6 cellular contexts compared by ENCODE assay signal in genomic region chr4:150713251-150713650, GRCh38.
"Had no signal": no experiment of that assay in that cellular context is flagged by ENCODE, and none has a peak within 500 bp of the region (broad histone marks: within the 10 kb centered on the region; RNA-seq: fewer than 3 reads in every experiment).

No MANE protein-coding gene starts in this region.

- H3K9me3 Mint-ChIP-seq: IgD-negative memory B cell had no signal

- DNase-seq: IMR-90, KBM-7, KG1 had no signal

- H3K27ac ChIP-seq: HL-60 had no signal

- H3K4me3 Mint-ChIP-seq: IgD-negative memory B cell had no signal

- H3K27me3 Mint-ChIP-seq: IgD-negative memory B cell had no signal

- H3K4me3 ChIP-seq: K562 had no signal
